Comparison of ENCODE assay signal across 10 cellular contexts in genomic region chr6:35487653-35488516, GRCh38. TPM values are rescaled to one million over a fixed set of nuclear protein-coding genes. Genes with fewer than 3 reads are reported as not detected.
DNase-seq lines count a peak whose midpoint lies in the region; ATAC-seq and TF ChIP-seq lines count a peak whose summit lies in the region.
"Had no signal": no experiment of that assay in that cellular context is flagged by ENCODE, and none has a peak within 500 bp of the region (broad histone marks: within the 10 kb centered on the region; RNA-seq: fewer than 3 reads in every experiment).

No MANE protein-coding gene starts in this region.

- H3K27me3 Mint-ChIP-seq in activated naive CD8-positive, alpha-beta T cell treated with anti-CD3 and anti-CD28 coated beads for 36 hours, result peaks cover 3% of the 10 kb centered on the region
- H3K27me3 Mint-ChIP-seq: activated naive CD4-positive, alpha-beta T cell treated with anti-CD3 and anti-CD28 coated beads, Interleukin-2, amount 50 U/mL, for 24 hours had no signal

- TF ChIP-seq CTCF in testis (IDR thresholded peaks at IDR 0.05), result no peak
- no peak for TF ChIP-seq CTCF in dorsolateral prefrontal cortex (IDR thresholded peaks at IDR 0.05 in 54 of 56, conservative IDR thresholded peaks at IDR 0.05 in 2 of 56; ENCODE audit: low read depth in 1 of 56, partially characterized antibody in 56 of 56)

- H3K27me3 ChIP-seq in iPS-20b (ENCODE audit: insufficient read depth, low read length) (no peaks in the 10 kb centered on the region), testis (no peaks in the 10 kb centered on the region), dorsolateral prefrontal cortex (peaks cover 0 to 4% (median 0%) of the 10 kb centered on the region in 45 donors)

- H3K4me1 ChIP-seq in iPS-20b (ENCODE audit: insufficient read depth, low read length), result peaks cover 62% of the 10 kb centered on the region
- peaks cover 63% of the 10 kb centered on the region for H3K4me1 ChIP-seq in testis

- intact Hi-C loops in testis (cut with DNase I; ENCODE audit: low total_unique reads), result no loop called here
- intact Hi-C loops in dorsolateral prefrontal cortex (cut with DNase I), result no loop called here

- H3K4me3 ChIP-seq in iPS-20b (ENCODE audit: low read length), result no peak overlapping the region
- no peak overlapping the region for H3K4me3 ChIP-seq in testis
- no peak overlapping the region for H3K4me3 ChIP-seq in dorsolateral prefrontal cortex

- no peaks in the 10 kb centered on the region for H3K9me3 Mint-ChIP-seq in activated naive CD8-positive, alpha-beta T cell treated with anti-CD3 and anti-CD28 coated beads for 36 hours
- H3K9me3 Mint-ChIP-seq: activated naive CD4-positive, alpha-beta T cell treated with anti-CD3 and anti-CD28 coated beads, Interleukin-2, amount 50 U/mL, for 24 hours had no signal

- peaks cover 4% of the 10 kb centered on the region for H3K4me1 Mint-ChIP-seq in activated naive CD8-positive, alpha-beta T cell treated with anti-CD3 and anti-CD28 coated beads for 36 hours

- DNase-seq in HT-29 (ENCODE audit: low spot score) (peak; percentile 81), SKM-1 treated with dmso at 0.1 percent for 144 hours (lab: John Stamatoyannopoulos, UW; ENCODE audit: unreplicated experiment) (peak; percentile 80), testis (no peak), dorsolateral prefrontal cortex (no peak), NCI-H2029 treated with DMSO at 0.1 percent for 48 hours (lab: John Stamatoyannopoulos, UW) (no peak)
- no peak for DNase-seq in activated naive CD8-positive, alpha-beta T cell treated with anti-CD3 and anti-CD28 coated beads for 36 hours

- no peak overlapping the region for H3K27ac Mint-ChIP-seq in activated naive CD8-positive, alpha-beta T cell treated with anti-CD3 and anti-CD28 coated beads for 36 hours
- H3K27ac Mint-ChIP-seq: activated naive CD4-positive, alpha-beta T cell treated with anti-CD3 and anti-CD28 coated beads, Interleukin-2, amount 50 U/mL, for 24 hours had no signal

- no peak for ATAC-seq in GM18520 (IDR thresholded peaks at IDR 0.05; ENCODE audit: unreplicated experiment)

- H3K9me3 ChIP-seq in iPS-20b (ENCODE audit: insufficient read depth, low read depth, low read length) (no peaks in the 10 kb centered on the region), testis (no peaks in the 10 kb centered on the region)

- H3K36me3 ChIP-seq in iPS-20b (ENCODE audit: insufficient read depth, low read depth, low read length), result peaks cover 8% of the 10 kb centered on the region
- H3K36me3 ChIP-seq in testis (ENCODE audit: low read depth, missing control alignments), result no peaks in the 10 kb centered on the region

- TF ChIP-seq POLR2A in testis (IDR thresholded peaks at IDR 0.05), result no peak

- H3K36me3 Mint-ChIP-seq in activated naive CD8-positive, alpha-beta T cell treated with anti-CD3 and anti-CD28 coated beads for 36 hours, result no peaks in the 10 kb centered on the region
- H3K36me3 Mint-ChIP-seq: activated naive CD4-positive, alpha-beta T cell treated with anti-CD3 and anti-CD28 coated beads, Interleukin-2, amount 50 U/mL, for 24 hours had no signal

- peak overlapping the region; percentile 25; the same call in 1 of the 2 replicates for H3K9ac ChIP-seq in iPS-20b (ENCODE audit: low read depth, low read length)

- H3K27ac ChIP-seq in iPS-20b (ENCODE audit: low read length), result peak overlapping the region; percentile 82
- peak overlapping the region; percentile 90 to 93 for H3K27ac ChIP-seq in testis
- peak overlapping the region in 1 of 59 donors; percentile 11 for H3K27ac ChIP-seq in dorsolateral prefrontal cortex

- WGBS in testis, 2 donors, result 35 to 67% methylated on average over 8 to 9 of the region's 9 CpGs

- no peak overlapping the region for H3K4me3 Mint-ChIP-seq in activated naive CD8-positive, alpha-beta T cell treated with anti-CD3 and anti-CD28 coated beads for 36 hours
- H3K4me3 Mint-ChIP-seq: activated naive CD4-positive, alpha-beta T cell treated with anti-CD3 and anti-CD28 coated beads, Interleukin-2, amount 50 U/mL, for 24 hours had no signal

RNA-seq across cellular contexts. Expression of gene TEAD3, which starts 9.0 kb away (rescaled TPM):
- total RNA-seq in HT-29 (2014; rRNA removed; shearing (Covaris generic)), result 25.7 and 27.4 TPM in 2 replicates
- 10 to 100 TPM; 10.6 to 17.8 TPM for total RNA-seq in testis
- polyA plus RNA-seq in testis (ENCODE audit: insufficient read depth, low read depth, low replicate concordance), result 16.2 TPM
- total RNA-seq in dorsolateral prefrontal cortex, result 1 to 10 TPM; 1.0 to 7.6 (median 2.6) TPM
- total RNA-seq in activated naive CD8-positive, alpha-beta T cell treated with anti-CD3 and anti-CD28 coated beads for 36 hours, result under 1 TPM; 0.60 to 0.66 TPM

RNA-seq across cellular contexts. Expression of gene RPL10A, which starts 19.7 kb away (rescaled TPM):
- 1,706 and 1,805 TPM in 2 replicates for total RNA-seq in HT-29 (2014; rRNA removed; shearing (Covaris generic))
- total RNA-seq in testis (100 to 1,000 TPM; 305 to 538 TPM), dorsolateral prefrontal cortex (100 to 1,000 TPM; 245 to 522 (median 369) TPM)
- 768 TPM for polyA plus RNA-seq in testis (ENCODE audit: insufficient read depth, low read depth, low replicate concordance)
- total RNA-seq in activated naive CD8-positive, alpha-beta T cell treated with anti-CD3 and anti-CD28 coated beads for 36 hours, result 1,000 to 10,000 TPM; 2,227 to 2,291 TPM

RNA-seq across cellular contexts. Expression of gene TULP1, which starts 24.8 kb away (rescaled TPM):
- total RNA-seq in HT-29 (2014; rRNA removed; shearing (Covaris generic)), result 0.48 TPM in 1 of 2 replicates, not detected in the other
- 1 to 10 TPM in 1 of 2 donors, under 1 TPM in 1; 0.87 to 2.4 TPM for total RNA-seq in testis
- polyA plus RNA-seq in testis (ENCODE audit: insufficient read depth, low read depth, low replicate concordance), result 0.53 TPM
- total RNA-seq in dorsolateral prefrontal cortex, result 1 to 10 TPM in 5 of 120 experiments, under 1 TPM in 15, not detected in 100; 0.24 to 2.6 (median 0.79) TPM
- total RNA-seq in activated naive CD8-positive, alpha-beta T cell treated with anti-CD3 and anti-CD28 coated beads for 36 hours, result not detected
- polyA plus RNA-seq: neural cell had no signal

RNA-seq across cellular contexts. Expression of gene FANCE, which starts 35.7 kb away (rescaled TPM):
- total RNA-seq in HT-29 (2014; rRNA removed; shearing (Covaris generic)), result 7.4 and 8.6 TPM in 2 replicates
- total RNA-seq in testis (10 to 100 TPM; 14.1 to 15.0 TPM), dorsolateral prefrontal cortex (1 to 10 TPM; 1.8 to 5.5 (median 3.2) TPM)
- polyA plus RNA-seq in testis (ENCODE audit: insufficient read depth, low read depth, low replicate concordance), result 18.0 TPM
- total RNA-seq in activated naive CD8-positive, alpha-beta T cell treated with anti-CD3 and anti-CD28 coated beads for 36 hours, result 10 to 100 TPM; 18.6 to 19.1 TPM

Comparison
In these comparisons a context has a peak if more than half of its experiments do, and no peak if none do; other contexts are left out.
1. DNase-seq: peak in HT-29 (single experiment) and SKM-1 treated with dmso at 0.1 percent for 144 hours (single experiment); none in testis (single experiment), dorsolateral prefrontal cortex (0 of 10), NCI-H2029 treated with DMSO at 0.1 percent for 48 hours (single experiment) and activated naive CD8-positive, alpha-beta T cell treated with anti-CD3 and anti-CD28 coated beads for 36 hours (single experiment).